11 cellular contexts compared by ENCODE assay signal in genomic region chr16:56787185-56787584, GRCh38.
"Had no signal": no experiment of that assay in that cellular context is flagged by ENCODE, and none has a peak within 500 bp of the region (broad histone marks: within the 10 kb centered on the region; RNA-seq: fewer than 3 reads in every experiment).

No MANE protein-coding gene starts in this region.

- DNase-seq: activated CD4-positive, alpha-beta T cell treated with anti-CD3 and anti-CD28 coated beads for 48 hours; activated CD8-positive, alpha-beta T cell treated with anti-CD3 and anti-CD28 coated beads for 36 hours; activated effector memory CD4-positive, alpha-beta T cell treated with anti-CD3 and anti-CD28 coated beads, Interleukin-2, amount 50 U/mL, for 16 hours; activated T-cell treated with anti-CD3 and anti-CD28 coated beads, Interleukin-2, amount 50 U/mL, for 4 hours; adrenal gland; left lung; natural killer cell; stimulated activated naive B cell treated with anti-CD40 and anti-IgM and Interleukin-4, amounts not matched to agents 10 μg/mL and 1 μg/mL and 100 μg/mL, for 72 hours; T-helper 1 cell; transverse colon had no signal

- H3K36me3 ChIP-seq: adrenal gland, gastroesophageal sphincter, left lung, transverse colon had no signal

- H3K27me3 ChIP-seq: adrenal gland, gastroesophageal sphincter, left lung, transverse colon had no signal

- ATAC-seq: activated CD8-positive, alpha-beta T cell treated with anti-CD3 and anti-CD28 coated beads for 36 hours; activated T-cell treated with anti-CD3 and anti-CD28 coated beads, Interleukin-2, amount 50 U/mL, for 4 hours; gastroesophageal sphincter; left lung; natural killer cell; stimulated activated naive B cell treated with anti-CD40 and anti-IgM and Interleukin-4, amounts not matched to agents 10 μg/mL and 1 μg/mL and 100 μg/mL, for 72 hours had no signal

- H3K27ac ChIP-seq: adrenal gland, gastroesophageal sphincter, left lung, transverse colon had no signal

- H3K4me3 ChIP-seq: adrenal gland, gastroesophageal sphincter, left lung, transverse colon had no signal

- H3K9me3 ChIP-seq: adrenal gland, gastroesophageal sphincter, left lung, transverse colon had no signal
